In the genomic region with DNA sequence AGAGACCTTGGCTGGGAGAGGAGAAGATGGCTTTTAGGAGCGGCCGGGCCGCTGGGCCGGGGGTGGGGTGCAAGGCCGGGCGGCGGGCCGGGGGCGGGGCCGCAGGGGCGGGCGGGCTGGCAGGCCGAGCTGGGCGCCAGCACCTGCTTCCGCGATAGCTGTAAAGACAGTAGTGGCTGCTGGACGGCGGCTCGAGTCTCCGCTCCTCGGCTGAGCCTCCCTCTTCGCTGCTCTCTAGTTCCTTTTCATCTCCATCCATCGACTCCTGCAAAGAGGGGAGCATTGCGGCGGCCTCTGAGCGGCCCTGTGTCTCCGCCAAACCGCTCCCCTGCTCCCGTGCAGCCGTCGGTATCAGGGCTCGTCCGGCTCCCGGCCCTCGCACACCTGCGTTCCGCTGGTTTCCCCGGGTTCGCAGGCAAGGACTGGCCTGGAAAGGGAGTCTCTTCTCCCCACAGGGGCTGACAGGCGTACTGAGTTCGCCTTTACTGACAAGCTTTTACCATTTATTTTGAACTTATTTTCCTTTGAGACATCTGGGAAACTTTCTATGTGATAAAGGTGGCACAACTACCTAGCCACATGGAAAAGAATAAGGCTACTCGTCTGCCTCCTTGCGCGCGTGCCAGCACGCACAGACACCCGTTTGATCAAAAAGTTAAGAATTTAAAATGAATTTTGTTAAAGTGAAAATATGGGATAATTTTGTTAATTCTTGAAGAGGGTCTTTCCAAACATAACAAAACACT, we compare ENCODE assay signal across 8 cellular contexts. TPM values are rescaled to one million over a fixed set of nuclear protein-coding genes. Genes with fewer than 3 reads are reported as not detected.
DNase-seq lines count a peak whose midpoint lies in the region; ATAC-seq and TF ChIP-seq lines count a peak whose summit lies in the region.

A gene with protein sequence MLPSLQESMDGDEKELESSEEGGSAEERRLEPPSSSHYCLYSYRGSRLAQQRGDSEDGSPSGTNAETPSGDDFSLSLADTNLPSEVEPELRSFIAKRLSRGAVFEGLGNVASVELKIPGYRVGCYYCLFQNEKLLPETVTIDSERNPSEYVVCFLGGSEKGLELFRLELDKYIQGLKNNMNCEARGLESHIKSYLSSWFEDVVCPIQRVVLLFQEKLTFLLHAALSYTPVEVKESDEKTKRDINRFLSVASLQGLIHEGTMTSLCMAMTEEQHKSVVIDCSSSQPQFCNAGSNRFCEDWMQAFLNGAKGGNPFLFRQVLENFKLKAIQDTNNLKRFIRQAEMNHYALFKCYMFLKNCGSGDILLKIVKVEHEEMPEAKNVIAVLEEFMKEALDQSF (minus strand): TSS at position 317 of the 746 bp plus-strand sequence. CDS start 34 bp downstream, at position 283.

- H3K9ac ChIP-seq in KMS-11 = peak within 1 kb of the TSS; percentile 83
- H3K9ac ChIP-seq in neuronal stem cell (ENCODE audit: low read depth, low read length, poor library complexity) = peak within 1 kb of the TSS; percentile 93
- peak within 1 kb of the TSS; percentile 61 to 86 (median 84) for H3K9ac ChIP-seq in subcutaneous abdominal adipose tissue (ENCODE audit: low read length in 5 of 5)

- H3K27ac ChIP-seq in KMS-11 (peak within 1 kb of the TSS; percentile 78), gastroesophageal sphincter (peak within 1 kb of the TSS; percentile 49 to 89 (median 86)), neuronal stem cell (replicated peaks; ENCODE audit: low read length) (peak within 1 kb of the TSS; percentile 85), subcutaneous abdominal adipose tissue (ENCODE audit: low read depth, low read length) (peak within 1 kb of the TSS; percentile 62)

- no peaks in the 10 kb centered on the region for H3K79me1 ChIP-seq in neuronal stem cell (ENCODE audit: low read depth, low read length)

- TF ChIP-seq CTCF in KMS-11 (conservative IDR thresholded peaks at IDR 0.05; ENCODE audit: low read depth, low read length) (no peak), gastroesophageal sphincter (IDR thresholded peaks at IDR 0.05) (no peak)

- peak within 1 kb of the TSS; percentile 93 for H2AFZ ChIP-seq in KMS-11 (ENCODE audit: low read depth)
- H2AFZ ChIP-seq in neuronal stem cell (ENCODE audit: low read length) = peak within 1 kb of the TSS; percentile 94

- H3K4me2 ChIP-seq in KMS-11 = peak within 1 kb of the TSS; percentile 94
- peak within 1 kb of the TSS; percentile 74 for H3K4me2 ChIP-seq in neuronal stem cell (ENCODE audit: insufficient read depth, low read length, poor library complexity, severe bottlenecking)

- no peak within 1 kb of the TSS for H2BK12ac ChIP-seq in neuronal stem cell (ENCODE audit: low read length)

- no peak within 1 kb of the TSS for H4K91ac ChIP-seq in neuronal stem cell (ENCODE audit: low read depth, low read length, poor library complexity)

- TF ChIP-seq POLR2A in gastroesophageal sphincter (IDR thresholded peaks at IDR 0.05) = peak in 1 of 2 donors; percentile 16

- H2AK5ac ChIP-seq in neuronal stem cell (ENCODE audit: low read depth, low read length) = no peak within 1 kb of the TSS

- no peaks in the 10 kb centered on the region for H3K36me3 ChIP-seq in KMS-11 (ENCODE audit: insufficient read depth)
- H3K36me3 ChIP-seq in gastroesophageal sphincter = peaks cover 0 to 33% of the 10 kb centered on the region in 2 donors
- peaks cover 12 to 33% of the 10 kb centered on the region in 2 donors for H3K36me3 ChIP-seq in neuronal stem cell (replicated peaks in 1 of 2; ENCODE audit: control insufficient read depth in 2 of 2, insufficient read depth in 2 of 2, low read length in 2 of 2)
- peaks cover 5 to 19% (median 13%) of the 10 kb centered on the region in 5 donors for H3K36me3 ChIP-seq in subcutaneous abdominal adipose tissue (ENCODE audit: control insufficient read depth in 5 of 5, insufficient read depth in 5 of 5, low read length in 5 of 5)

- DNase-seq in DMS53 (lab: John Stamatoyannopoulos, UW) (peak; percentile 88), SK-N-DZ (ENCODE audit: low spot score) (peak; percentile 87), neuronal stem cell (ENCODE audit: low spot score) (peak; percentile 66)
- DNase-seq in activated naive CD4-positive, alpha-beta T cell (lab: John Stamatoyannopoulos, UW) = peak; percentile 55 to 73 (median 68)

- peak within 1 kb of the TSS; percentile 96 for H4K8ac ChIP-seq in neuronal stem cell (ENCODE audit: low read depth, low read length)

- H3K27me3 ChIP-seq in KMS-11 (ENCODE audit: insufficient read depth, low read depth) (no peaks in the 10 kb centered on the region), gastroesophageal sphincter (no peaks in the 10 kb centered on the region), neuronal stem cell (ENCODE audit: control insufficient read depth in 3 of 3, insufficient read depth in 3 of 3, low read depth in 1 of 3, low read length in 3 of 3) (peaks cover 0 to 2% (median 0%) of the 10 kb centered on the region in 3 experiments), subcutaneous abdominal adipose tissue (ENCODE audit: control insufficient read depth in 5 of 5, insufficient read depth in 4 of 5, low read length in 5 of 5) (no peaks in the 10 kb centered on the region)

- peak within 1 kb of the TSS; percentile 98 for H3K23ac ChIP-seq in neuronal stem cell (ENCODE audit: low read depth, low read length, poor library complexity)

- ATAC-seq in GM21723 (IDR thresholded peaks at IDR 0.05; ENCODE audit: unreplicated experiment) (peak; percentile 85), gastroesophageal sphincter (peak; percentile 93)

- no peak within 1 kb of the TSS for H2BK5ac ChIP-seq in neuronal stem cell (ENCODE audit: low read length)

- H3K18ac ChIP-seq in neuronal stem cell (ENCODE audit: low read length) = peak within 1 kb of the TSS; percentile 99

- H3K4ac ChIP-seq in neuronal stem cell (ENCODE audit: low read length) = no peak within 1 kb of the TSS

- H3K9me3 ChIP-seq in gastroesophageal sphincter (no peaks in the 10 kb centered on the region), neuronal stem cell (replicated peaks in 1 of 2; ENCODE audit: control insufficient read depth in 2 of 2, insufficient read depth in 1 of 2, low read depth in 1 of 2, low read length in 2 of 2) (no peaks in the 10 kb centered on the region), subcutaneous abdominal adipose tissue (ENCODE audit: control insufficient read depth in 5 of 5, low read length in 5 of 5) (no peaks in the 10 kb centered on the region)

- 3 to 19% methylated on average over 4 to 8 of the region's 47 CpGs for WGBS in gastroesophageal sphincter (ENCODE audit: low coverage in 1 of 2), 2 donors
- no CpG with 5 or more reads among the region's 47 CpGs for WGBS in neuronal stem cell (ENCODE audit: extremely low coverage in 2 of 2, insufficient read length in 2 of 2, insufficient replicate concordance in 1 of 2), 2 donors

- no peak within 1 kb of the TSS for H2BK120ac ChIP-seq in neuronal stem cell (ENCODE audit: low read depth, low read length)

- H3K14ac ChIP-seq in neuronal stem cell (ENCODE audit: low read length) = peak within 1 kb of the TSS; percentile 84

- H4K20me1 ChIP-seq in KMS-11 (ENCODE audit: insufficient read depth) = no peaks in the 10 kb centered on the region

- no peak for TF ChIP-seq EP300 in gastroesophageal sphincter (IDR thresholded peaks at IDR 0.05)

- H3K4me3 ChIP-seq in KMS-11 (IDR thresholded peaks at IDR 0.05; ENCODE audit: insufficient read depth, low read depth, low read length) (no peak within 1 kb of the TSS), gastroesophageal sphincter (peak within 1 kb of the TSS; percentile 69 to 72), neuronal stem cell (ENCODE audit: low read length in 2 of 2) (peak within 1 kb of the TSS; percentile 76 to 93), subcutaneous abdominal adipose tissue (ENCODE audit: low read depth in 1 of 5, low read length in 5 of 5) (peak within 1 kb of the TSS; percentile 82 to 89 (median 84))

- no peak within 1 kb of the TSS for H2BK15ac ChIP-seq in neuronal stem cell (ENCODE audit: low read length)

- peaks cover 12% of the 10 kb centered on the region for H3K4me1 ChIP-seq in KMS-11 (ENCODE audit: low read depth, poor library complexity, severe bottlenecking)
- H3K4me1 ChIP-seq in gastroesophageal sphincter = peaks cover 3 to 23% (median 4%) of the 10 kb centered on the region in 3 donors
- H3K4me1 ChIP-seq in neuronal stem cell (ENCODE audit: control insufficient read depth in 2 of 2, insufficient read depth in 1 of 2, low read depth in 1 of 2, low read length in 2 of 2) = peaks cover 4 to 7% of the 10 kb centered on the region in 2 donors
- H3K4me1 ChIP-seq in subcutaneous abdominal adipose tissue (ENCODE audit: control insufficient read depth in 5 of 5, insufficient read depth in 5 of 5, low read length in 5 of 5) = peaks cover 6 to 21% (median 17%) of the 10 kb centered on the region in 5 donors

- 0 out of 2 replicates have a peak, but pooled peaks cover 5% of the 10 kb centered on the region for H3K79me2 ChIP-seq in KMS-11 (ENCODE audit: insufficient read depth, low read depth)

RNA-seq across cellular contexts. Expression of the gene that starts here (rescaled TPM):
- polyA plus RNA-seq in SK-N-DZ (2014; cell fraction: cytosol; rRNA removed) = 77.9 and 97.6 TPM in 2 replicates
- 159 and 168 TPM in 2 replicates for polyA plus RNA-seq in SK-N-DZ (2014; cell fraction: nucleus; rRNA removed)
- total RNA-seq in gastroesophageal sphincter = 10 to 100 TPM in 3 of 4 donors, 1 to 10 TPM in 1; 9.2 to 16.7 (median 13.2) TPM
- 47.7 TPM for polyA plus RNA-seq in neuronal stem cell (2013, experiment 1 of 2)
- polyA plus RNA-seq in neuronal stem cell (2013, experiment 2 of 2) = 47.1 TPM
